ENCODE assay signal across 19 cellular contexts in genomic region chr7:51101111-51101757, GRCh38.
"Had no signal": no experiment of that assay in that cellular context is flagged by ENCODE, and none has a peak within 500 bp of the region (broad histone marks: within the 10 kb centered on the region; RNA-seq: fewer than 3 reads in every experiment).

No MANE protein-coding gene starts in this region.

- H3K36me3 ChIP-seq: colonic mucosa, heart left ventricle, neutrophil, suprapubic skin, thyroid gland had no signal

- H3K9me3 ChIP-seq: colonic mucosa, neutrophil, thyroid gland had no signal

- H3K4me1 ChIP-seq: colonic mucosa, heart left ventricle, suprapubic skin had no signal

- H3K9me3 Mint-ChIP-seq: stimulated activated effector memory CD8-positive, alpha-beta T cell treated with anti-CD3 and anti-CD28 coated beads, Interleukin-12 subunit alpha, Interleukin-12 subunit beta, amount 100 ng/mL, for 72 hours; type B pancreatic cell had no signal

- H3K36me3 Mint-ChIP-seq: stimulated activated effector memory CD8-positive, alpha-beta T cell treated with anti-CD3 and anti-CD28 coated beads, Interleukin-12 subunit alpha, Interleukin-12 subunit beta, amount 100 ng/mL, for 72 hours had no signal

- DNase-seq: colonic mucosa; effector CD4-positive, alpha-beta T cell; endodermal cell; erythroblast; heart left ventricle; hypothalamus; islet precursor cell; mammary epithelial cell; naive thymus-derived CD8-positive, alpha-beta T cell; right cardiac atrium; stimulated activated CD4-positive, alpha-beta T cell treated with anti-CD3 and anti-CD28 coated beads, Interleukin-4, amount 100 ng/mL, for 1 hour; stimulated activated CD8-positive, alpha-beta memory T cell treated with anti-CD3 and anti-CD28 coated beads, Interleukin-4, amount 100 ng/mL, for 48 hours; stimulated activated naive CD8-positive, alpha-beta T cell treated with anti-CD3 and anti-CD28 coated beads, Interleukin-15, Interleukin-2, amounts not matched to agents 100 U/mL and 50 U/mL, for 24 hours; thyroid gland had no signal

- H3K27me3 ChIP-seq: colonic mucosa, heart left ventricle, neutrophil, suprapubic skin, thyroid gland had no signal

- H3K4me3 ChIP-seq: colonic mucosa, heart left ventricle, smooth muscle cell, suprapubic skin, thyroid gland had no signal

- H3K4me1 Mint-ChIP-seq: endodermal cell; naive thymus-derived CD8-positive, alpha-beta T cell; stimulated activated effector memory CD8-positive, alpha-beta T cell treated with anti-CD3 and anti-CD28 coated beads, Interleukin-12 subunit alpha, Interleukin-12 subunit beta, amount 100 ng/mL, for 72 hours had no signal

- ATAC-seq: heart left ventricle; naive thymus-derived CD8-positive, alpha-beta T cell; right cardiac atrium; stimulated activated effector memory CD8-positive, alpha-beta T cell treated with anti-CD3 and anti-CD28 coated beads, Interleukin-12 subunit alpha, Interleukin-12 subunit beta, amount 100 ng/mL, for 72 hours; stimulated activated naive CD8-positive, alpha-beta T cell treated with anti-CD3 and anti-CD28 coated beads, Interleukin-15, Interleukin-2, amounts not matched to agents 100 U/mL and 50 U/mL, for 24 hours had no signal

- H3K4me3 Mint-ChIP-seq: endodermal cell; naive thymus-derived CD8-positive, alpha-beta T cell; stimulated activated effector memory CD8-positive, alpha-beta T cell treated with anti-CD3 and anti-CD28 coated beads, Interleukin-12 subunit alpha, Interleukin-12 subunit beta, amount 100 ng/mL, for 72 hours; type B pancreatic cell had no signal

- H3K27ac Mint-ChIP-seq: endodermal cell; naive thymus-derived CD8-positive, alpha-beta T cell; stimulated activated effector memory CD8-positive, alpha-beta T cell treated with anti-CD3 and anti-CD28 coated beads, Interleukin-12 subunit alpha, Interleukin-12 subunit beta, amount 100 ng/mL, for 72 hours; type B pancreatic cell had no signal

- H3K27me3 Mint-ChIP-seq: type B pancreatic cell had no signal

- H3K27ac ChIP-seq: colonic mucosa, heart left ventricle, neutrophil, suprapubic skin, thyroid gland had no signal
